Comparison of ENCODE assay signal across 11 cellular contexts in the genomic region with DNA sequence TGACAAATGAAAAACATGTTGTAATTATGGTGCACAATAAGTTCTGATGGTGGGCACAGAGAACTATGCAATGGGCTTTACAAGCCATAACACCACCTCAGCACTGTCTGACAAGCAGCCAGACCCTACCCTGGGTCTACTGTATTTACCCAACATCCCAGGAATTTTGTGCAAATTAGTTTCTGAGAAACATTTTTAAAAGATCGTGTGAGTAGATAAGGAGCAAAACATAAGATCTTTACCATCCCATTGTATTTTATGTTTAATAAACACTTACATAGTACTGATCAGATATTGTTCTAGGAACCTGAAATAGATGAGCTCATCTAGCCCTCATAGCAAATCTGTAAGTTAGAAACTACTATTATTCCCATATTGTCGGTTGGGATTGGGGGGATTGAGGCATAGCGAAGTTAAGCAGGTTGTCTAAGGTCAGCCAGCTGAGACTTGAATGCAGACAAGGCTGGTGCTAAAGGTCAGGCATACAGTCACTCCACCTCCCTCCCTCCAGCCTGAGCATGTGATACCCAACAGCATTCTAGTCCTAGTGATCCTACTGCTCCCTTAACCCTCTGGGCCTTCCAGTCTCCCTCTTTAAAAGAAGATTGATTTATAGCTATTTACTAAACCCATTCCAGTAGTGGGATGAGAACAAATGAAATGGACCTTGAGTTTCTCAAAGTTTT.
"Had no signal": no experiment of that assay in that cellular context is flagged by ENCODE, and none has a peak within 500 bp of the region (broad histone marks: within the 10 kb centered on the region; RNA-seq: fewer than 3 reads in every experiment).

No MANE protein-coding gene starts in this region.

- ATAC-seq: activated CD4-positive, CD25-positive, alpha-beta regulatory T cell treated with anti-CD3 and anti-CD28 coated beads, Interleukin-2, amount 50 U/mL, for 24 hours; activated T-cell treated with anti-CD3 and anti-CD28 coated beads, Interleukin-2, amount 50 U/mL, for 4 hours; left lung; stimulated activated naive CD8-positive, alpha-beta T cell treated with anti-CD3 and anti-CD28 coated beads, Interleukin-15, amount 100 ng/mL, for 72 hours had no signal

- H3K27ac ChIP-seq: left lung, parathyroid adenoma, thoracic aorta had no signal

- DNase-seq: activated effector memory CD4-positive, alpha-beta T cell treated with anti-CD3 and anti-CD28 coated beads, Interleukin-2, amount 50 U/mL, for 16 hours; activated T-cell treated with anti-CD3 and anti-CD28 coated beads, Interleukin-2, amount 50 U/mL, for 4 hours; dermis blood vessel endothelial cell; erythroblast; left lung; stimulated activated CD4-positive, alpha-beta T cell treated with anti-CD3 and anti-CD28 coated beads, Interleukin-15, amount 100 ng/mL, for 24 hours; stimulated activated CD4-positive, alpha-beta T cell treated with anti-CD3 and anti-CD28 coated beads, Interleukin-4, amount 100 ng/mL, for 24 hours; stimulated activated naive CD8-positive, alpha-beta T cell treated with anti-CD3 and anti-CD28 coated beads, Interleukin-15, amount 100 ng/mL, for 72 hours had no signal

- H3K36me3 ChIP-seq: left lung, thoracic aorta had no signal

- H3K9ac ChIP-seq: parathyroid adenoma had no signal

- H3K4me1 ChIP-seq: left lung, parathyroid adenoma had no signal

- H3K4me3 ChIP-seq: left lung, thoracic aorta had no signal

- H3K27me3 ChIP-seq: left lung had no signal
